Comparison of ENCODE assay signal across 20 cellular contexts in the genomic region with DNA sequence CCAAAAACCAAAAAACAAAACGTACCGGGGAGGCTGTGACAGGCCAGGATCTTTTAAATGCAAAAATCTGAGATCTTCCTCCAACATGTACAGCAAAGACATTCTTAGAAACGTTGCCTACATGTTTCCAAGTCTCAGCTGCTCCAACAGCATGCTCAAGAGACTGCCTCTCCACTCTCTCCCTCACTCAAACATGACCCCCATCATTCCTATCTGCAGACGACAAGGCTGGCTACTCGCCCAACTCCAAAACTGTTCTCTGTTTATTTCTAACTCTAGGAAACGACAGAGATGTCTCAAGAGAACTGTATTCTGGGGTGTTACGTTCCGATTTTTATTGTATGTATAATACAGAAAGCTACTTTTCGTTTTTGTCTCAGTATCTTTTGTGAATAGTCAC. TPM values are rescaled to one million over a fixed set of nuclear protein-coding genes. Genes with fewer than 3 reads are reported as not detected.
DNase-seq lines count a peak whose midpoint lies in the region; ATAC-seq and TF ChIP-seq lines count a peak whose summit lies in the region.
"Had no signal": no experiment of that assay in that cellular context is flagged by ENCODE, and none has a peak within 500 bp of the region (broad histone marks: within the 10 kb centered on the region; RNA-seq: fewer than 3 reads in every experiment).

No MANE protein-coding gene starts in this region.

- CTCF ChIA-PET in MCF 10A (lab: Yijun Ruan, JAX), result interaction anchor here (0.5 to 0.6 kb wide), 2 partner anchors 277 to 380 kb away, joined by 3 read pairs; no protein-coding TSS in a partner anchor

- POLR2A ChIA-PET in MCF 10A (lab: Yijun Ruan, JAX), result no interaction called here

- intact Hi-C loops in heart right ventricle (cut with DNase I) (no loop called here), ovary (cut with DNase I) (no loop called here), aorta (cut with DNase I) (no loop called here), MCF 10A (cut with micrococcal nuclease) (no loop called here)

- peaks cover 29% of the 10 kb centered on the region for H3K4me1 Mint-ChIP-seq in chondrocyte (ENCODE audit: low read depth)
- peaks cover 9% of the 10 kb centered on the region for H3K4me1 Mint-ChIP-seq in MCF 10A (ENCODE audit: insufficient read depth, unreplicated experiment)
- H3K4me1 Mint-ChIP-seq: activated CD4-positive, alpha-beta T cell treated with anti-CD3 and anti-CD28 coated beads, Interleukin-2, amount 10 ng/mL, durations not matched to agents 7 days and 5 days had no signal

- H3K9me3 ChIP-seq in heart right ventricle, result no peaks in the 10 kb centered on the region
- H3K9me3 ChIP-seq in ovary, result no peaks in the 10 kb centered on the region
- no peaks in the 10 kb centered on the region for H3K9me3 ChIP-seq in aorta (ENCODE audit: control insufficient read depth, low read length)
- H3K9me3 ChIP-seq: ascending aorta, HAP-1, SJSA1 had no signal

- no peak for TF ChIP-seq POLR2A in ovary (IDR thresholded peaks at IDR 0.05)

- no peak for DNase-seq in chondrocyte (ENCODE audit: low spot score)
- DNase-seq in heart right ventricle, result peak; percentile 37 to 80
- DNase-seq in ovary, result peak; percentile 73 to 86 (median 78)
- peak; percentile 67 to 84 for DNase-seq in aorta
- no peak for DNase-seq in MCF 10A (ENCODE audit: unreplicated experiment)
- DNase-seq: activated CD4-positive, alpha-beta T cell treated with anti-CD3 and anti-CD28 coated beads, Interleukin-2, amount 10 ng/mL, durations not matched to agents 7 days and 5 days; CD4-positive, CD25-positive, alpha-beta regulatory T cell; effector CD8-positive, alpha-beta T cell; KG1; NCI-H1436; NCI-H446 treated with DMSO at 0.1 percent for 48 hours; stimulated activated naive CD8-positive, alpha-beta T cell treated with anti-CD3 and anti-CD28 coated beads, Interleukin-15, Interleukin-2, amounts not matched to agents 100 U/mL and 50 U/mL, for 24 hours; T-helper 9 cell had no signal

- H3K4me1 ChIP-seq in heart right ventricle, result peaks cover 0 to 38% (median 18%) of the 10 kb centered on the region in 9 donors
- peaks cover 17% of the 10 kb centered on the region for H3K4me1 ChIP-seq in ovary (ENCODE audit: insufficient read depth)
- H3K4me1 ChIP-seq in aorta (ENCODE audit: control insufficient read depth in 1 of 2, insufficient read depth in 2 of 2, low read length in 2 of 2), result peaks cover 0 to 2% of the 10 kb centered on the region in 2 donors

- H3K27ac ChIP-seq in heart right ventricle (no peak overlapping the region), ovary (peak overlapping the region in 1 of 2 donors; percentile 67), aorta (ENCODE audit: low read depth in 1 of 2, low read length in 2 of 2) (no peak overlapping the region)
- H3K27ac ChIP-seq: SJSA1 had no signal

- TF ChIP-seq CTCF in chondrocyte (IDR thresholded peaks at IDR 0.05) (no peak), heart right ventricle (IDR thresholded peaks at IDR 0.05) (no peak), ovary (IDR thresholded peaks at IDR 0.05) (no peak), MCF 10A (IDR thresholded peaks at IDR 0.05; ENCODE audit: unreplicated experiment) (no peak)

- ATAC-seq in heart right ventricle (peak in 7 of 8 donors; percentile 77 to 90 (median 85)), aorta (ENCODE audit: low FRiP score) (peak; percentile 68), GM21526 (IDR thresholded peaks at IDR 0.05; ENCODE audit: low FRiP score, unreplicated experiment) (no peak)
- ATAC-seq in activated CD4-positive, CD25-positive, alpha-beta regulatory T cell treated with anti-CD3 and anti-CD28 coated beads, Interleukin-2, amount 50 U/mL, for 24 hours, result no peak
- ATAC-seq: left colon; stimulated activated naive CD8-positive, alpha-beta T cell treated with anti-CD3 and anti-CD28 coated beads, Interleukin-15, Interleukin-2, amounts not matched to agents 100 U/mL and 50 U/mL, for 24 hours had no signal

- H3K36me3 Mint-ChIP-seq in chondrocyte (ENCODE audit: low read depth) (no peaks in the 10 kb centered on the region), MCF 10A (ENCODE audit: insufficient read depth, unreplicated experiment) (no peaks in the 10 kb centered on the region)
- H3K36me3 Mint-ChIP-seq: CD4-positive, CD25-positive, alpha-beta regulatory T cell had no signal

- H3K27ac Mint-ChIP-seq in chondrocyte (ENCODE audit: unreplicated experiment), result peak overlapping the region; percentile 14
- no peak overlapping the region for H3K27ac Mint-ChIP-seq in MCF 10A (ENCODE audit: low read depth, unreplicated experiment)
- H3K27ac Mint-ChIP-seq: activated CD4-positive, alpha-beta T cell treated with anti-CD3 and anti-CD28 coated beads, Interleukin-2, amount 10 ng/mL, durations not matched to agents 7 days and 5 days; CD4-positive, CD25-positive, alpha-beta regulatory T cell had no signal

- peak overlapping the region in 3 of 10 donors; percentile 2 to 17 (median 12) for H3K4me3 ChIP-seq in heart right ventricle
- peak overlapping the region; percentile 6 for H3K4me3 ChIP-seq in ovary
- H3K4me3 ChIP-seq in aorta (ENCODE audit: low read length in 2 of 2), result no peak overlapping the region
- H3K4me3 ChIP-seq: HAP-1, SJSA1 had no signal

- H3K36me3 ChIP-seq in heart right ventricle (no peaks in the 10 kb centered on the region), ovary (no peaks in the 10 kb centered on the region), aorta (ENCODE audit: control insufficient read depth in 1 of 2, insufficient read depth in 2 of 2, low read length in 1 of 2) (no peaks in the 10 kb centered on the region)
- H3K36me3 ChIP-seq: ascending aorta, HAP-1, SJSA1 had no signal

- WGBS in heart right ventricle, 2 donors, result 34 to 36% methylated on average over 9 of the region's 9 CpGs
- 1 to 8% (median 7%) methylated on average over 9 of the region's 9 CpGs for whole genome bisulfite sequencing in ovary, 3 donors
- 7% methylated on average over 9 of the region's 9 CpGs for WGBS in aorta, 2 donors

- H3K27me3 ChIP-seq in heart right ventricle (no peaks in the 10 kb centered on the region), ovary (no peaks in the 10 kb centered on the region), aorta (ENCODE audit: control insufficient read depth in 1 of 2, insufficient read depth in 2 of 2, low read length in 1 of 2) (no peaks in the 10 kb centered on the region)
- H3K27me3 ChIP-seq: ascending aorta, SJSA1 had no signal

- H3K27me3 Mint-ChIP-seq in chondrocyte (ENCODE audit: low read depth) (peaks cover 3% of the 10 kb centered on the region), MCF 10A (ENCODE audit: insufficient read depth, unreplicated experiment) (no peaks in the 10 kb centered on the region)

- H3K4me3 Mint-ChIP-seq in chondrocyte (ENCODE audit: unreplicated experiment) (no peak overlapping the region), MCF 10A (ENCODE audit: unreplicated experiment) (no peak overlapping the region)
- H3K4me3 Mint-ChIP-seq: activated CD4-positive, alpha-beta T cell treated with anti-CD3 and anti-CD28 coated beads, Interleukin-2, amount 10 ng/mL, durations not matched to agents 7 days and 5 days; CD4-positive, CD25-positive, alpha-beta regulatory T cell; neural crest cell had no signal

- TF ChIP-seq EP300 in ovary (IDR thresholded peaks at IDR 0.05), result no peak

- H3K9me3 Mint-ChIP-seq in chondrocyte (ENCODE audit: low read depth) (no peaks in the 10 kb centered on the region), MCF 10A (ENCODE audit: unreplicated experiment) (no peaks in the 10 kb centered on the region)
- H3K9me3 Mint-ChIP-seq: activated CD4-positive, alpha-beta T cell treated with anti-CD3 and anti-CD28 coated beads, Interleukin-2, amount 10 ng/mL, durations not matched to agents 7 days and 5 days; CD4-positive, CD25-positive, alpha-beta regulatory T cell; neural crest cell had no signal

- BruUV-seq in MCF 10A (replicated peaks; lab: Mats Ljungman, UMichigan), result no TSS peak

RNA-seq across cellular contexts. Expression of gene TMCC3, which starts 57.5 kb away (rescaled TPM):
- 0.17 to 0.65 TPM (median 0.59 TPM) in 3 replicates for total RNA-seq in chondrocyte
- total RNA-seq in heart right ventricle, result 1 to 10 TPM; 1.3 to 7.3 (median 3.7) TPM
- 1 to 10 TPM in 1 of 2 donors, under 1 TPM in 1; 0.88 to 2.6 TPM for polyA plus RNA-seq in heart right ventricle
- 10 to 100 TPM in 4 of 7 donors, 1 to 10 TPM in 3; 4.8 to 24.6 (median 11.1) TPM for total RNA-seq in ovary
- polyA plus RNA-seq in ovary, result 1 to 10 TPM; 7.4 to 9.6 TPM
- total RNA-seq in aorta, result 10 to 100 TPM; 15.5 to 16.8 TPM
- 1 to 10 TPM in 1 of 2 donors, under 1 TPM in 1; 0.74 to 9.5 TPM for polyA plus RNA-seq in aorta
- 1.9 and 7.0 TPM in 2 replicates for total RNA-seq in MCF 10A (2022)

Comparison
In these comparisons a context has a peak if more than half of its experiments do, and no peak if none do; other contexts are left out.
1. DNase-seq: peak in heart right ventricle (2 of 2), ovary (5 of 5) and aorta (2 of 2); none in chondrocyte (single experiment) and MCF 10A (single experiment).
2. ATAC-seq: peak in heart right ventricle (7 of 8) and aorta (single experiment); none in activated CD4-positive, CD25-positive, alpha-beta regulatory T cell treated with anti-CD3 and anti-CD28 coated beads, Interleukin-2, amount 50 U/mL, for 24 hours (0 of 2) and GM21526 (single experiment).